Comparison of ENCODE assay signal across 1 cellular context in genomic region chr15:67407709-67408257, GRCh38.
TF ChIP-seq lines count a peak whose summit lies in the region.

No MANE protein-coding gene starts in this region.

TF ChIP-seq in H1, 55 proteins besides CTCF, POLR2A, EP300 and RAD21:
- TF ChIP-seq SIX5 (IDR thresholded peaks at IDR 0.05; ENCODE audit: low read depth, low read length), result no peak
- no peak for TF ChIP-seq KDM1A (IDR thresholded peaks at IDR 0.05; ENCODE audit: borderline replicate concordance, low read length)
- no peak for TF ChIP-seq RFX5 (IDR thresholded peaks at IDR 0.05; ENCODE audit: borderline replicate concordance, low read depth, low read length)
- no peak for TF ChIP-seq NRF1 (IDR thresholded peaks at IDR 0.05; ENCODE audit: low read depth, low read length)
- no peak for TF ChIP-seq BACH1 (IDR thresholded peaks at IDR 0.05; ENCODE audit: low read length)
